In the genomic region with DNA sequence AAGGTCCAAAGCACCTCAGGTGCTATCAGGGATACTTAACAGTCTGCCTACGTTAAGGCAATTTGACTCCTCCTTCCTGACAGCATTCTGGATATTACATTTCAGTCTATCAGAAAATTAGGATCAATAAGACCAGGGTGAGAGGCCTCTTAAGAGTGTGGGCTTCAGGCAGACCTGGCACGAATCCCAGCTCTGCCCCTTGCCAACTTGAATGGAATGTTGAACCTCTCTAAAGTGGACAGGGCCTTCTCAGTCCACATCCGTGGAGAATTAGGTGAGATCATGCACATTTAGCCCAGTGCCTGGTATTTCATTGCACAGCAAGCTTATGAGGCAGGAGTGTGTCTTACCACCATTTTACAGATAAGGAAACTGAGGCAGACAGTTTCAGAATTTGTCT, we compare ENCODE assay signal across 9 cellular contexts. TPM values are rescaled to one million over a fixed set of nuclear protein-coding genes. Genes with fewer than 3 reads are reported as not detected.
"Had no signal": no experiment of that assay in that cellular context is flagged by ENCODE, and none has a peak within 500 bp of the region (broad histone marks: within the 10 kb centered on the region; RNA-seq: fewer than 3 reads in every experiment).

No MANE protein-coding gene starts in this region.

- H2AFZ ChIP-seq: GM23338 had no signal

- ATAC-seq: GM23338, HepG2 had no signal

- DNase-seq: H9, HCEC 1CT, KBM-7 had no signal

- H3K9me3 Mint-ChIP-seq: GM23338, H9, IgD-negative memory B cell had no signal

- H3K4me1 Mint-ChIP-seq: GM23338, H9 had no signal

- H3K4me3 Mint-ChIP-seq: GM23338, H9, IgD-negative memory B cell had no signal

- FAIRE-seq: H1, H54, HepG2 had no signal

- H3K4me3 ChIP-seq: GM23338 had no signal

- H3K4me2 ChIP-seq: GM23338 had no signal

RNA-seq across cellular contexts. Expression of gene DPF3, which starts 58.3 kb away (rescaled TPM):
- total RNA-seq: H9, HT-29 had no signal
- polyA plus RNA-seq: H1 had no signal
